Comparison of ENCODE assay signal across 1 cellular context in genomic region chr17:41919165-41919817, GRCh38.
TF ChIP-seq lines count a peak whose summit lies in the region.

No MANE protein-coding gene starts in this region.

TF ChIP-seq in HepG2, 621 proteins besides CTCF, POLR2A, EP300 and RAD21 (continued from another document and continues in another):
- TF ChIP-seq NR2F6 (IDR thresholded peaks at IDR 0.05) (peak; percentile 19; the same call in 1 of the 2 replicates), NR2F6 (CRISPR knock-in tag; IDR thresholded peaks at IDR 0.05) (peak; percentile 40; the same call in 1 of the 2 replicates), DMAP1 (CRISPR knock-in tag; IDR thresholded peaks at IDR 0.05) (peak; percentile 90), ZNF556 (CRISPR knock-in tag; IDR thresholded peaks at IDR 0.05; ENCODE audit: borderline replicate concordance) (peak; percentile 15; the same call in 1 of the 2 replicates), HDAC1 (CRISPR knock-in tag; IDR thresholded peaks at IDR 0.05) (0 out of 2 replicates have a peak, but pooled peaks have one; percentile 54), ZEB1 (IDR thresholded peaks at IDR 0.05; ENCODE audit: insufficient replicate concordance, low read depth) (peak; percentile 51), ZNF136 (CRISPR knock-in tag; IDR thresholded peaks at IDR 0.05; ENCODE audit: low read depth) (0 out of 2 replicates have a peak, but pooled peaks have one; percentile 16), ZNF563 (CRISPR knock-in tag; IDR thresholded peaks at IDR 0.05) (peak; percentile 44; the same call in 1 of the 2 replicates), ZNF7 (CRISPR knock-in tag; IDR thresholded peaks at IDR 0.05) (no peak), POLR2AphosphoS5 (IDR thresholded peaks at IDR 0.05; ENCODE audit: low read depth, low read length) (peak; percentile 60), JARID2 (CRISPR knock-in tag; IDR thresholded peaks at IDR 0.05; ENCODE audit: insufficient replicate concordance) (no peak), RBFOX2 (IDR thresholded peaks at IDR 0.05; ENCODE audit: low read depth, low read length) (no peak; the same call in 1 of the 2 replicates), ATF3 (CRISPR knock-in tag; IDR thresholded peaks at IDR 0.05) (no peak), ZNF574 (CRISPR knock-in tag; IDR thresholded peaks at IDR 0.05) (peak; percentile 51), MBNL3 (CRISPR knock-in tag; conservative IDR thresholded peaks at IDR 0.05) (no peak), FOXK2 (IDR thresholded peaks at IDR 0.05) (no peak), RFX1 (IDR thresholded peaks at IDR 0.05) (no peak), HIVEP1 (CRISPR knock-in tag; IDR thresholded peaks at IDR 0.05) (peak; percentile 43), NCOA2 (CRISPR knock-in tag; IDR thresholded peaks at IDR 0.05) (0 out of 2 replicates have a peak, but pooled peaks have one; percentile 37), ATF4 (CRISPR knock-in tag; IDR thresholded peaks at IDR 0.05) (no peak), EZH2 (conservative IDR thresholded peaks at IDR 0.05; ENCODE audit: low read depth, low read length) (no peak), KAT8 (CRISPR knock-in tag; IDR thresholded peaks at IDR 0.05) (peak; percentile 39), ZNF652 (CRISPR knock-in tag; IDR thresholded peaks at IDR 0.05; ENCODE audit: borderline replicate concordance, low read depth) (no peak), NFKBIZ (CRISPR knock-in tag; IDR thresholded peaks at IDR 0.05) (no peak), EED (CRISPR knock-in tag; IDR thresholded peaks at IDR 0.05) (no peak), ZNF335 (CRISPR knock-in tag; IDR thresholded peaks at IDR 0.05) (no peak), DZIP1 (CRISPR knock-in tag; IDR thresholded peaks at IDR 0.05) (peak; percentile 35; the same call in 1 of the 2 replicates), ZNF543 (CRISPR knock-in tag; IDR thresholded peaks at IDR 0.05) (peak; percentile 30; the same call in 1 of the 2 replicates), POLR2AphosphoS2 (IDR thresholded peaks at IDR 0.05; ENCODE audit: low read depth, low read length) (no peak), POGZ (CRISPR knock-in tag; IDR thresholded peaks at IDR 0.05) (peak; percentile 29), ZNF281 (CRISPR knock-in tag; IDR thresholded peaks at IDR 0.05; ENCODE audit: borderline replicate concordance) (peak; percentile 92), ZNF550 (CRISPR knock-in tag; IDR thresholded peaks at IDR 0.05; ENCODE audit: borderline replicate concordance) (0 out of 2 replicates have a peak, but pooled peaks have one; percentile 26), SRY (CRISPR knock-in tag; IDR thresholded peaks at IDR 0.05) (peak; percentile 56), NONO (IDR thresholded peaks at IDR 0.05) (no peak), NONO (CRISPR knock-in tag; conservative IDR thresholded peaks at IDR 0.05) (no peak), ZBTB38 (CRISPR knock-in tag; IDR thresholded peaks at IDR 0.05) (peak; percentile 70; the same call in 1 of the 2 replicates), GPN1 (CRISPR knock-in tag; IDR thresholded peaks at IDR 0.05; ENCODE audit: borderline replicate concordance) (no peak), PAF1 (CRISPR knock-in tag; IDR thresholded peaks at IDR 0.05) (no peak), HNRNPUL1 (IDR thresholded peaks at IDR 0.05; ENCODE audit: low read depth, low read length) (no peak), TBL1XR1 (IDR thresholded peaks at IDR 0.05; ENCODE audit: borderline replicate concordance, low read length, partially characterized antibody) (no peak), MXD1 (CRISPR knock-in tag; IDR thresholded peaks at IDR 0.05) (peak; percentile 71), ZNF430 (CRISPR knock-in tag; IDR thresholded peaks at IDR 0.05) (peak; percentile 77), YEATS2 (CRISPR knock-in tag; IDR thresholded peaks at IDR 0.05; ENCODE audit: borderline replicate concordance) (no peak; the same call in 1 of the 2 replicates), PTBP1 (IDR thresholded peaks at IDR 0.05; ENCODE audit: low read depth, low read length, poor library complexity, severe bottlenecking) (no peak), TGIF2 (CRISPR knock-in tag; IDR thresholded peaks at IDR 0.05) (peak; percentile 72; the same call in 1 of the 2 replicates), KLF6 (CRISPR knock-in tag; IDR thresholded peaks at IDR 0.05) (no peak), TCF7L2 (IDR thresholded peaks at IDR 0.05; ENCODE audit: low read depth, low read length) (no peak), SSRP1 (CRISPR knock-in tag; IDR thresholded peaks at IDR 0.05) (peak; percentile 87), ZSCAN25 (CRISPR knock-in tag; IDR thresholded peaks at IDR 0.05) (0 out of 2 replicates have a peak, but pooled peaks have one; percentile 4), ZNF33B (CRISPR knock-in tag; IDR thresholded peaks at IDR 0.05) (no peak; the same call in 1 of the 2 replicates), TP53 (CRISPR knock-in tag; conservative IDR thresholded peaks at IDR 0.05) (no peak), ZNF800 (CRISPR knock-in tag; IDR thresholded peaks at IDR 0.05) (0 out of 2 replicates have a peak, but pooled peaks have one; percentile 11), CCDC6 (CRISPR knock-in tag; IDR thresholded peaks at IDR 0.05) (no peak), REST (IDR thresholded peaks at IDR 0.05; ENCODE audit: borderline replicate concordance in 1 of 2, low read depth in 1 of 2, low read length in 2 of 2) (peak in 1 of 2 experiments; percentile 60; a peak in 1 of 4 replicates), SATB2 (CRISPR knock-in tag; IDR thresholded peaks at IDR 0.05) (no peak), GLI4 (CRISPR knock-in tag; IDR thresholded peaks at IDR 0.05; ENCODE audit: borderline replicate concordance) (no peak)
